In genomic region chr1:245988393-245989078, GRCh38 we compare ENCODE assay signal across 14 cellular contexts.
"Had no signal": no experiment of that assay in that cellular context is flagged by ENCODE, and none has a peak within 500 bp of the region (broad histone marks: within the 10 kb centered on the region; RNA-seq: fewer than 3 reads in every experiment).

No MANE protein-coding gene starts in this region.

- H3K4me1 ChIP-seq: right lobe of liver had no signal

- DNase-seq: activated CD4-positive, alpha-beta T cell treated with anti-CD3 and anti-CD28 coated beads, Interleukin-2, amount 50 U/mL, for 1 hour; activated naive CD4-positive, alpha-beta T cell; activated naive CD8-positive, alpha-beta T cell treated with anti-CD3 and anti-CD28 coated beads, Interleukin-2, amount 10 ng/mL, durations not matched to agents 7 days and 5 days; activated T-cell treated with anti-CD3 and anti-CD28 coated beads for 4 hours; anterior cingulate cortex; brain microvascular endothelial cell; effector CD4-positive, alpha-beta T cell; heart left ventricle; immature natural killer cell; lower lobe of right lung; right lobe of liver; stimulated activated naive CD8-positive, alpha-beta T cell treated with anti-CD3 and anti-CD28 coated beads, Interleukin-15, Interleukin-2, amounts not matched to agents 100 U/mL and 50 U/mL, for 24 hours; trophoblast cell had no signal

- H3K36me3 ChIP-seq: brain microvascular endothelial cell, heart left ventricle, lower lobe of right lung, right lobe of liver had no signal

- H3K9me3 ChIP-seq: heart left ventricle, lower lobe of right lung, right lobe of liver had no signal

- H3K27me3 ChIP-seq: brain microvascular endothelial cell, heart left ventricle, right lobe of liver had no signal

- H3K4me3 ChIP-seq: coronary artery, heart left ventricle, lower lobe of right lung, right lobe of liver had no signal

- H3K27ac ChIP-seq: brain microvascular endothelial cell, coronary artery, heart left ventricle, lower lobe of right lung, right lobe of liver had no signal

- ATAC-seq: heart left ventricle; lower lobe of right lung; right lobe of liver; stimulated activated naive CD8-positive, alpha-beta T cell treated with anti-CD3 and anti-CD28 coated beads, Interleukin-15, Interleukin-2, amounts not matched to agents 100 U/mL and 50 U/mL, for 24 hours had no signal
